ENCODE assay signal across 2 cellular contexts in genomic region chr1:90336552-90337324, GRCh38.
TF ChIP-seq lines count a peak whose summit lies in the region.

No MANE protein-coding gene starts in this region.

TF ChIP-seq in WTC11, 78 proteins besides CTCF, POLR2A, EP300 and RAD21 (continues in another document):
- TF ChIP-seq ZNF532 (CRISPR knock-in tag; IDR thresholded peaks at IDR 0.05; ENCODE audit: borderline replicate concordance) (no peak), NR3C1 (CRISPR knock-in tag; conservative IDR thresholded peaks at IDR 0.05; ENCODE audit: low read depth) (no peak), CREB1 (CRISPR knock-in tag; IDR thresholded peaks at IDR 0.05) (no peak), ZNF512 (CRISPR knock-in tag; IDR thresholded peaks at IDR 0.05; ENCODE audit: borderline replicate concordance) (no peak), ZNF416 (CRISPR knock-in tag; IDR thresholded peaks at IDR 0.05) (no peak), SMAD4 (CRISPR knock-in tag; IDR thresholded peaks at IDR 0.05) (no peak), ZSCAN18 (CRISPR knock-in tag; IDR thresholded peaks at IDR 0.05) (no peak), STAT6 (CRISPR knock-in tag; conservative IDR thresholded peaks at IDR 0.05; ENCODE audit: low read depth) (no peak), ZNF219 (CRISPR knock-in tag; IDR thresholded peaks at IDR 0.05; ENCODE audit: borderline replicate concordance) (no peak), ZNF281 (CRISPR knock-in tag; IDR thresholded peaks at IDR 0.05) (no peak)

TF ChIP-seq in HepG2, 621 proteins besides CTCF, POLR2A, EP300 and RAD21 (continued from another document):
- no peak for TF ChIP-seq PRDM10 (CRISPR knock-in tag; IDR thresholded peaks at IDR 0.05; ENCODE audit: low read depth)
- TF ChIP-seq YY1 (IDR thresholded peaks at IDR 0.05; ENCODE audit: insufficient read depth, insufficient replicate concordance, low read depth, low read length) = no peak
- no peak for TF ChIP-seq ERF (CRISPR knock-in tag; IDR thresholded peaks at IDR 0.05)
- no peak for TF ChIP-seq ZBTB44 (CRISPR knock-in tag; IDR thresholded peaks at IDR 0.05)
- no peak for TF ChIP-seq ZNF383 (CRISPR knock-in tag; IDR thresholded peaks at IDR 0.05; ENCODE audit: borderline replicate concordance)
- no peak for TF ChIP-seq KMT2A (CRISPR knock-in tag; IDR thresholded peaks at IDR 0.05)
- TF ChIP-seq FUBP1 (CRISPR knock-in tag; IDR thresholded peaks at IDR 0.05; ENCODE audit: borderline replicate concordance) = no peak
